Comparison of ENCODE assay signal across 16 cellular contexts in the genomic region with DNA sequence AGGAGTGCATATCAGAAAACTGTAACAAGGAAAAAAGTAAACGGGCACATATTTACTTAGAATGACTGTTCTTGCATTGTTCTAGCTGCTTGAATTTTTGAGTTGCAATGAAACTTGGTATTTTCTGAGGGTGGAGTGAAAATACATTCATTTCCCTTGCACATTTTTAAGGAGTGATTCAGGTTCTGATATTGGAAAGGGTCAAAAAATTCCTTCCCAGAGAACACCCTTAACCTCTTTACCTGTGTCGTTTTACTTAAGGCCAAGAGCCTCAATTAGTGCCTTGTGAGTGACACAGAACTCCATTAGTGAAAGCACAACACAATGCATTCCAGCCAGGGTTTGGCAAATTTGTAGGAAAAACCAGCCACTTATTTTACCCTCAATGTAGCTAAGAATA. TPM values are rescaled to one million over a fixed set of nuclear protein-coding genes. Genes with fewer than 3 reads are reported as not detected.
DNase-seq lines count a peak whose midpoint lies in the region; ATAC-seq and TF ChIP-seq lines count a peak whose summit lies in the region.
"Had no signal": no experiment of that assay in that cellular context is flagged by ENCODE, and none has a peak within 500 bp of the region (broad histone marks: within the 10 kb centered on the region; RNA-seq: fewer than 3 reads in every experiment).

No MANE protein-coding gene starts in this region.

- CTCF ChIA-PET in AG04449 (lab: Yijun Ruan, JAX) = interaction anchor here (1.1 to 7.7 kb wide), 8 partner anchors 15 to 311 kb away, joined by 3 to 53 read pairs (median 4); no protein-coding TSS in a partner anchor
- CTCF ChIA-PET in PC-3 (lab: Charles Lee) = interaction anchor here (0.7 kb wide), 1 partner anchor 495 kb away, joined by 5 read pairs; no protein-coding TSS in a partner anchor

- peak overlapping the region; percentile 81 for H3K9ac ChIP-seq in PC-3 (ENCODE audit: low read length)

- ATAC-seq in PC-3 = peak; percentile 22
- no peak for ATAC-seq in GM21381 (IDR thresholded peaks at IDR 0.05; ENCODE audit: unreplicated experiment)
- no peak for ATAC-seq in HG02642 (IDR thresholded peaks at IDR 0.05; ENCODE audit: poor library complexity, unreplicated experiment)
- ATAC-seq in HG03039 (IDR thresholded peaks at IDR 0.05; ENCODE audit: unreplicated experiment) = no peak
- ATAC-seq in HG02970 (IDR thresholded peaks at IDR 0.05; ENCODE audit: low FRiP score, unreplicated experiment) = no peak

- peak overlapping the region; percentile 99 for H3K27ac ChIP-seq in PC-3 (ENCODE audit: low read length)

- H3K4me1 Mint-ChIP-seq in chondrocyte (ENCODE audit: low read depth) = peaks cover 81% of the 10 kb centered on the region

- H3K79me2 ChIP-seq in PC-3 (ENCODE audit: low read length) = peaks cover 59% of the 10 kb centered on the region

- H3K36me3 ChIP-seq in PC-3 (ENCODE audit: low read depth, low read length) = peaks cover 14% of the 10 kb centered on the region; the same call in 1 of the 2 replicates

- DNase-seq in AG04449 (ENCODE audit: low read depth, low spot score) = no peak
- DNase-seq in PC-3 = peak; percentile 86
- DNase-seq in chondrocyte (ENCODE audit: low spot score) = no peak
- peak; percentile 24 to 47 for DNase-seq in lung microvascular endothelial cell (ENCODE audit: low read depth in 2 of 2)
- DNase-seq: activated CD4-positive, alpha-beta memory T cell treated with anti-CD3 and anti-CD28 coated beads for 36 hours; amniotic stem cell; DMS 273 treated with DMSO at 0.1 percent for 48 hours; KBM-7; NCI-H1436 treated with DMSO at 0.1 percent for 48 hours; NCI-H748 treated with DMSO at 0.1 percent for 48 hours; SIG-M5 had no signal

- TSS peak; percentile 23 for BruUV-seq in PC-3 (replicated peaks; lab: Mats Ljungman, UMichigan)

- no peaks in the 10 kb centered on the region for H4K20me1 ChIP-seq in PC-3 (ENCODE audit: low read length)

- no peaks in the 10 kb centered on the region for H3K27me3 Mint-ChIP-seq in chondrocyte (ENCODE audit: low read depth)

- POLR2A ChIA-PET in AG04449 (lab: Yijun Ruan, JAX) = interaction anchor here (0.7 to 2.7 kb wide), 3 partner anchors 10 to 148 kb away, joined by 4 to 11 read pairs (median 6); no protein-coding TSS in a partner anchor
- POLR2A ChIA-PET in PC-3 (lab: Charles Lee; ENCODE audit: unreplicated experiment) = interaction anchor here (0.6 kb wide), 1 partner anchor 121 kb away, joined by 9 read pairs; no protein-coding TSS in a partner anchor

- peaks cover 60% of the 10 kb centered on the region for H3K4me1 ChIP-seq in PC-3 (ENCODE audit: insufficient read depth, low read length)

- H3F3A ChIP-seq in PC-3 (ENCODE audit: low read length, unreplicated experiment) = peaks cover 8% of the 10 kb centered on the region

- H3K27ac Mint-ChIP-seq in chondrocyte (ENCODE audit: unreplicated experiment) = peak overlapping the region; percentile 85
- H3K27ac Mint-ChIP-seq: activated CD4-positive, alpha-beta memory T cell treated with anti-CD3 and anti-CD28 coated beads for 36 hours had no signal

- H3K36me3 Mint-ChIP-seq in chondrocyte (ENCODE audit: low read depth) = peaks cover 11% of the 10 kb centered on the region
- H3K36me3 Mint-ChIP-seq: activated CD4-positive, alpha-beta memory T cell treated with anti-CD3 and anti-CD28 coated beads for 36 hours had no signal

- TF ChIP-seq CTCF in AG04449 (IDR thresholded peaks at IDR 0.05; ENCODE audit: insufficient read depth, low read length, missing control alignments) (no peak), PC-3 (conservative IDR thresholded peaks at IDR 0.05; ENCODE audit: low read depth, low read length) (no peak), chondrocyte (IDR thresholded peaks at IDR 0.05) (no peak)

- no peak overlapping the region for H2AFZ ChIP-seq in PC-3 (ENCODE audit: low read length)

- no peaks in the 10 kb centered on the region for H3K9me2 ChIP-seq in PC-3 (replicated peaks; ENCODE audit: low read length)

- H3K9me3 Mint-ChIP-seq in chondrocyte (ENCODE audit: low read depth) = no peaks in the 10 kb centered on the region
- H3K9me3 Mint-ChIP-seq: activated CD4-positive, alpha-beta memory T cell treated with anti-CD3 and anti-CD28 coated beads for 36 hours had no signal

- no peaks in the 10 kb centered on the region for H3K27me3 ChIP-seq in PC-3 (ENCODE audit: low read length)

- peak overlapping the region; percentile 86 for H3K4me3 ChIP-seq in AG04449 (ENCODE audit: low read depth, low read length)
- peak overlapping the region; percentile 85; the same call in 1 of the 2 replicates for H3K4me3 ChIP-seq in PC-3 (ENCODE audit: low read length)

- intact Hi-C loops in PC-3 (cut with micrococcal nuclease) = loop anchor here (1.0 to 5.0 kb wide), 7 partner anchors 58 to 304 kb away; no protein-coding TSS in a partner anchor

- peak overlapping the region; percentile 71 for H3K4me3 Mint-ChIP-seq in chondrocyte (ENCODE audit: unreplicated experiment)
- H3K4me3 Mint-ChIP-seq: activated CD4-positive, alpha-beta memory T cell treated with anti-CD3 and anti-CD28 coated beads for 36 hours had no signal

- H3K4me2 ChIP-seq in PC-3 (ENCODE audit: low read length) = peak overlapping the region; percentile 89

- H3K9me3 ChIP-seq in PC-3 (ENCODE audit: low read length) = no peaks in the 10 kb centered on the region

RNA-seq across cellular contexts. Expression of a gene that starts 2.3 kb away (rescaled TPM):
- total RNA-seq in PC-3 (2014; rRNA removed) (37.1 and 42.0 TPM in 2 replicates), chondrocyte (391 to 806 TPM (median 407 TPM) in 3 replicates), lung microvascular endothelial cell (5.0 and 8.1 TPM in 2 replicates)
- total RNA-seq: activated CD4-positive, alpha-beta memory T cell treated with anti-CD3 and anti-CD28 coated beads for 36 hours; H1 had no signal

RNA-seq across cellular contexts. Expression of a gene that starts 38.5 kb away (rescaled TPM):
- total RNA-seq in PC-3 (2014; rRNA removed) = 6.4 and 11.8 TPM in 2 replicates
- 38.0 to 59.7 TPM (median 38.6 TPM) in 3 replicates for total RNA-seq in chondrocyte
- 12.9 and 16.5 TPM in 2 replicates for total RNA-seq in lung microvascular endothelial cell
- total RNA-seq: activated CD4-positive, alpha-beta memory T cell treated with anti-CD3 and anti-CD28 coated beads for 36 hours had no signal

Comparison
In these comparisons a context has a peak if more than half of its experiments do, and no peak if none do; other contexts are left out.
1. DNase-seq: peak in PC-3 (single experiment) and lung microvascular endothelial cell (2 of 2); none in AG04449 (single experiment) and chondrocyte (single experiment).